ENCODE assay signal across 26 cellular contexts in the genomic region with DNA sequence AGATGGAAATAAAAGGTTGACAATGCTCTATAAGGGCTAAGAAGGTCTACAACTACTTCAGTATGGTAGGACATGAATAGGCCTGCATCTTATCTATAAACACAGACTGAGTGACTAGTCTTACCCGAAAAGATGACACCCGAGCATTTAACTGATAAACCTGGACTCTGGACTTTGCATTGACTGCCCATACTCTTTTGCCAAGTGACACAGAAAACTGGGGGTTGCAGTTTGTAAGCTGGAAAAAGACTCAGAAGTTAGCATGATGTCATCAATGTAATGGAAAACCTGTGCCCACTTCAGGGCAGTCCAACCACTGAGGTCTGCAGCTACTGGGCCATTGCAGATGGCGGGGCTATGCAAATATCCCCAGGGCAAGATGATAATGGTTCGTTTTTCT.
"Had no signal": no experiment of that assay in that cellular context is flagged by ENCODE, and none has a peak within 500 bp of the region (broad histone marks: within the 10 kb centered on the region; RNA-seq: fewer than 3 reads in every experiment).

No MANE protein-coding gene starts in this region.

- H3K27me3 ChIP-seq: neural progenitor cell, ovary, spleen, stomach, thyroid gland, tibial nerve, upper lobe of left lung, vagina had no signal

- H3K36me3 ChIP-seq: neural progenitor cell, ovary, spleen, stomach, thoracic aorta, thyroid gland, tibial nerve, upper lobe of left lung, vagina had no signal

- H3K4me1 ChIP-seq: neural progenitor cell, parathyroid adenoma, psoas muscle, spleen, stomach, thyroid gland, tibial nerve, upper lobe of left lung, vagina had no signal

- H3K4me3 ChIP-seq: neural progenitor cell, ovary, psoas muscle, skin epidermis, smooth muscle cell, spleen, stomach, thoracic aorta, thyroid gland, tibial nerve, upper lobe of left lung, vagina had no signal

- H3K9me3 ChIP-seq: ovary, psoas muscle, spleen, stomach, thoracic aorta, thyroid gland, tibial nerve, upper lobe of left lung, vagina had no signal

- H3K27ac ChIP-seq: neural progenitor cell, ovary, parathyroid adenoma, psoas muscle, skin epidermis, spleen, stomach, thoracic aorta, thyroid gland, tibial nerve, upper lobe of left lung, vagina had no signal

- H3K9ac ChIP-seq: neural progenitor cell, parathyroid adenoma had no signal

- DNase-seq: natural killer cell; occipital lobe; ovary; posterior cingulate gyrus; psoas muscle; right cardiac atrium; spleen; stimulated activated CD4-positive, alpha-beta T cell treated with anti-CD3 and anti-CD28 coated beads, Interleukin-12 subunit alpha, Interleukin-12 subunit beta, amount 100 ng/mL, for 4 hours; stimulated activated CD4-positive, alpha-beta T cell treated with anti-CD3 and anti-CD28 coated beads, Interleukin-2, amount 100 ng/mL, for 24 hours; stimulated activated CD4-positive, alpha-beta T cell treated with anti-CD3 and anti-CD28 coated beads, Interleukin-2, amount 100 ng/mL, for 48 hours; stimulated activated CD4-positive, alpha-beta T cell treated with anti-CD3 and anti-CD28 coated beads, Interleukin-4, amount 100 ng/mL, for 24 hours; stimulated activated naive B cell treated with anti-CD40 and anti-IgM and Interleukin-4, amounts not matched to agents 10 μg/mL and 1 μg/mL and 100 μg/mL, for 72 hours; stimulated activated naive CD4-positive, alpha-beta T cell treated with Interleukin-2 at 50 U/mL for 16 hours; stomach; thyroid gland; trophoblast cell; upper lobe of left lung had no signal

- ATAC-seq: natural killer cell; psoas muscle; right cardiac atrium; sciatic nerve; stimulated activated effector memory CD8-positive, alpha-beta T cell treated with anti-CD3 and anti-CD28 coated beads, Interleukin-12 subunit alpha, Interleukin-12 subunit beta, amount 100 ng/mL, for 72 hours; stimulated activated naive B cell treated with anti-CD40 and anti-IgM and Interleukin-4, amounts not matched to agents 10 μg/mL and 1 μg/mL and 100 μg/mL, for 72 hours had no signal
